In genomic region chr4:150781108-150781663, GRCh38 we compare ENCODE assay signal across 20 cellular contexts.
"Had no signal": no experiment of that assay in that cellular context is flagged by ENCODE, and none has a peak within 500 bp of the region (broad histone marks: within the 10 kb centered on the region; RNA-seq: fewer than 3 reads in every experiment).

No MANE protein-coding gene starts in this region.

- H3K27ac ChIP-seq: lower lobe of right lung, stomach, suprapubic skin, uterus had no signal

- H3K36me3 ChIP-seq: lower lobe of right lung, uterus had no signal

- H3K9me3 ChIP-seq: lower lobe of right lung, stomach, suprapubic skin, uterus had no signal

- DNase-seq: activated gamma-delta T cell treated with Interleukin-2 at 50 U/mL for 16 hours; activated T-cell treated with anti-CD3 and anti-CD28 coated beads, Interleukin-2, amount 50 U/mL, for 1 hour; anterior cingulate cortex; caudate nucleus; effector memory CD8-positive, alpha-beta T cell; foreskin melanocyte; hippocampal formation; lower lobe of right lung; naive thymus-derived CD4-positive, alpha-beta T cell; occipital lobe; stimulated activated CD4-positive, alpha-beta T cell treated with anti-CD3 and anti-CD28 coated beads, Interleukin-15, amount 100 ng/mL, for 24 hours; stomach; trophoblast cell; uterus had no signal

- ATAC-seq: effector memory CD8-positive, alpha-beta T cell; esophagus mucosa; lower lobe of right lung; naive thymus-derived CD4-positive, alpha-beta T cell; sciatic nerve; stimulated activated memory B cell treated with anti-CD40 and anti-IgM and Interleukin-4, amounts not matched to agents 10 μg/mL and 1 μg/mL and 100 μg/mL, for 72 hours; WTC11 had no signal

- H3K4me2 ChIP-seq: smooth muscle cell had no signal

- H3K27me3 ChIP-seq: stomach, suprapubic skin, uterus had no signal

- H3K4me3 ChIP-seq: lower lobe of right lung, smooth muscle cell, stomach, suprapubic skin, uterus had no signal

- H3K4me1 ChIP-seq: uterus had no signal
